Comparison of ENCODE assay signal across 19 cellular contexts in the genomic region with DNA sequence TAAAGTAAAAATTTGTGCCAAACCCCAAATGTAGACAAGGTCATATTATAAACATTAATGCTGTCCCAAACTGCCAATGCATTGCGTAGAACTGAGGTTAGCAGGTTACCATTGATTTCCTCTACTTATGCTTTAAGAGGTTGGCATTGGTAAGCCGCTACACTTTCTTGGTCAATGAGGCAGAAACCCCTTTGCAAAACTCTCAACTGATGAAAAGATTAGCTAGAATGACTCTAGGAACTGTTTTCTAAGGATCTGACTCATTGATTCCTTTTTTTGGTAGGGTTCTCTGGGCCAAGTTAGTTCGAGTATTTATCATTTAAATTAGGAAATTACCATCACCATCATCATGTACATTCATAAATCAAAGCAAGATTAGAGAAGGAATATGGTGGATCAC. TPM values are rescaled to one million over a fixed set of nuclear protein-coding genes. Genes with fewer than 3 reads are reported as not detected.
A peak's percentile ranks its signal among the peaks of the same experiment; 100 is the strongest.
DNase-seq lines count a peak whose midpoint lies in the region; ATAC-seq and TF ChIP-seq lines count a peak whose summit lies in the region.
"Had no signal": no experiment of that assay in that cellular context is flagged by ENCODE, and none has a peak within 500 bp of the region (broad histone marks: within the 10 kb centered on the region; RNA-seq: fewer than 3 reads in every experiment).

No MANE protein-coding gene starts in this region.

- H3K4me3 Mint-ChIP-seq in neural progenitor cell, result no peak overlapping the region
- H3K4me3 Mint-ChIP-seq: IgD-negative memory B cell had no signal

- H3K9ac ChIP-seq in SK-N-SH, result peak overlapping the region; percentile 40; the same call in 1 of the 2 replicates
- H3K9ac ChIP-seq in skeletal muscle satellite cell (ENCODE audit: low read depth, low read length), result peak overlapping the region; percentile 6
- no peak overlapping the region for H3K9ac ChIP-seq in neural progenitor cell

- POLR2A ChIA-PET in SK-N-SH (lab: Yijun Ruan, JAX), result no interaction called here

- H3K9me2 ChIP-seq in SK-N-SH, result no peaks in the 10 kb centered on the region

- no peak overlapping the region for H2AFZ ChIP-seq in SK-N-SH (ENCODE audit: low read depth)
- no peak overlapping the region for H2AFZ ChIP-seq in neural progenitor cell (replicated peaks)

- in situ Hi-C loops in brain microvascular endothelial cell (cut with HindIII; ENCODE audit: low pct_ligation_motif_present, low sequenced_read_pairs), result no loop called here

- no peak for ATAC-seq in SK-N-SH treated with all-trans-retinoic acid at 6 μM for 48 hours
- ATAC-seq: GM12878 had no signal

- no peak for TF ChIP-seq RAD21 in SK-N-SH (IDR thresholded peaks at IDR 0.05; ENCODE audit: low read length)

- H3K36me3 Mint-ChIP-seq in neural progenitor cell, result peaks cover 38% of the 10 kb centered on the region
- H3K36me3 Mint-ChIP-seq: IgD-negative memory B cell had no signal

- peak overlapping the region; percentile 50 for H3K4me2 ChIP-seq in SK-N-SH
- H3K4me2 ChIP-seq in skeletal muscle satellite cell (ENCODE audit: low read length), result peak overlapping the region; percentile 38
- no peak overlapping the region for H3K4me2 ChIP-seq in neural progenitor cell

- H3K9me3 ChIP-seq in SK-N-SH (no peaks in the 10 kb centered on the region), skeletal muscle satellite cell (replicated peaks; ENCODE audit: low read length) (no peaks in the 10 kb centered on the region), neural progenitor cell (ENCODE audit: low read depth) (no peaks in the 10 kb centered on the region)

- no peak for TF ChIP-seq CTCF in SK-N-SH (IDR thresholded peaks at IDR 0.05)
- TF ChIP-seq CTCF in NB4 (IDR thresholded peaks at IDR 0.05; ENCODE audit: low read depth, low read length), result no peak
- TF ChIP-seq CTCF in brain microvascular endothelial cell (IDR thresholded peaks at IDR 0.05; ENCODE audit: low read depth, low read length, missing control alignments), result no peak
- TF ChIP-seq CTCF in neural progenitor cell (IDR thresholded peaks at IDR 0.05), result no peak

- CTCF ChIA-PET in SK-N-SH (lab: Yijun Ruan, JAX), result no interaction called here

- no peak overlapping the region for H3K27ac Mint-ChIP-seq in neural progenitor cell
- H3K27ac Mint-ChIP-seq: IgD-negative memory B cell had no signal

- DNase-seq in SK-N-SH (no peak), NB4 (ENCODE audit: low read depth) (peak; percentile 60), brain microvascular endothelial cell (no peak), glomerular visceral epithelial cell (ENCODE audit: extremely low spot score) (no peak), neural progenitor cell (ENCODE audit: low spot score) (no peak), A172 (ENCODE audit: low spot score) (no peak)
- DNase-seq: 8988T, C1 segment of cervical spinal cord, DND-41, GOT3, NCI-H1048, NCI-H146, NCI-H2081, NCI-H524, SHP77 had no signal

- no peaks in the 10 kb centered on the region for H3K27me3 Mint-ChIP-seq in neural progenitor cell (ENCODE audit: insufficient read depth, low read depth)

- 21% methylated on average over 3 of the region's 3 CpGs for WGBS in SK-N-SH (ENCODE audit: low lambda C conversion rate)

- peak overlapping the region; percentile 70 to 100; a peak in 3 of 4 replicates for H3K27ac ChIP-seq in SK-N-SH (ENCODE audit: low read depth in 2 of 2, low read length in 1 of 2)
- peak overlapping the region; percentile 71 for H3K27ac ChIP-seq in brain microvascular endothelial cell
- H3K27ac ChIP-seq in neural progenitor cell, result no peak overlapping the region

- H3K27me3 ChIP-seq in SK-N-SH (ENCODE audit: insufficient read depth), result no peaks in the 10 kb centered on the region
- H3K27me3 ChIP-seq in brain microvascular endothelial cell (replicated peaks), result no peaks in the 10 kb centered on the region
- no peaks in the 10 kb centered on the region for H3K27me3 ChIP-seq in skeletal muscle satellite cell (ENCODE audit: control insufficient read depth, insufficient read depth, low read length)
- no peaks in the 10 kb centered on the region for H3K27me3 ChIP-seq in neural progenitor cell

- peaks cover 100% of the 10 kb centered on the region for H3K79me2 ChIP-seq in SK-N-SH (ENCODE audit: insufficient read depth)
- peaks cover 39% of the 10 kb centered on the region for H3K79me2 ChIP-seq in neural progenitor cell (ENCODE audit: low read depth)

- TF ChIP-seq POLR2A in NB4 (IDR thresholded peaks at IDR 0.05; ENCODE audit: extremely low read depth, insufficient read length), result no peak

- H3K4me1 Mint-ChIP-seq in neural progenitor cell, result peaks cover 13% of the 10 kb centered on the region

- H4K20me1 ChIP-seq in SK-N-SH (ENCODE audit: insufficient read depth) (peaks cover 92% of the 10 kb centered on the region), neural progenitor cell (ENCODE audit: low read depth) (no peaks in the 10 kb centered on the region)

- H3K9me3 Mint-ChIP-seq in neural progenitor cell, result no peaks in the 10 kb centered on the region

- H3K36me3 ChIP-seq in SK-N-SH (replicated peaks in 1 of 2; ENCODE audit: control insufficient read depth in 1 of 2, insufficient read depth in 2 of 2, low read length in 1 of 2), result peaks cover 57 to 74% of the 10 kb centered on the region in 2 experiments
- peaks cover 58% of the 10 kb centered on the region for H3K36me3 ChIP-seq in brain microvascular endothelial cell (replicated peaks)
- H3K36me3 ChIP-seq in skeletal muscle satellite cell (ENCODE audit: insufficient read depth, low read length), result peaks cover 87% of the 10 kb centered on the region
- peaks cover 6% of the 10 kb centered on the region for H3K36me3 ChIP-seq in neural progenitor cell

- H3K4me3 ChIP-seq in SK-N-SH (ENCODE audit: low read depth in 2 of 2, low read length in 1 of 2), result no peak overlapping the region
- H3K4me3 ChIP-seq in NB4 (ENCODE audit: low read depth, low read length), result no peak overlapping the region
- no peak overlapping the region for H3K4me3 ChIP-seq in brain microvascular endothelial cell (ENCODE audit: low read depth, low read length)
- H3K4me3 ChIP-seq in skeletal muscle satellite cell (ENCODE audit: low read length), result no peak overlapping the region
- H3K4me3 ChIP-seq in neural progenitor cell, result no peak overlapping the region
- H3K4me3 ChIP-seq: GM12878 had no signal

- H3K4me1 ChIP-seq in SK-N-SH (ENCODE audit: control insufficient read depth in 1 of 2, insufficient read depth in 2 of 2, low read depth in 1 of 2, low read length in 1 of 2) (peaks cover 0 to 73% of the 10 kb centered on the region in 2 experiments), skeletal muscle satellite cell (ENCODE audit: control insufficient read depth, insufficient read depth, low read length) (peaks cover 79% of the 10 kb centered on the region), neural progenitor cell (no peaks in the 10 kb centered on the region)

- no peak for TF ChIP-seq EP300 in SK-N-SH (IDR thresholded peaks at IDR 0.05; ENCODE audit: borderline replicate concordance in 1 of 2, low read depth in 1 of 2, low read length in 1 of 2)

- H3F3A ChIP-seq in SK-N-SH (replicated peaks; ENCODE audit: insufficient read depth) (peaks cover 97% of the 10 kb centered on the region), neural progenitor cell (ENCODE audit: low read depth) (no peaks in the 10 kb centered on the region)

TF ChIP-seq in SK-N-SH, 30 proteins besides CTCF, POLR2A, EP300 and RAD21:
- TF ChIP-seq TCF12 (IDR thresholded peaks at IDR 0.05), result no peak
- no peak for TF ChIP-seq GABPA (IDR thresholded peaks at IDR 0.05; ENCODE audit: low read depth)

TF ChIP-seq in SK-N-SH treated with all-trans-retinoic acid at 6 μM for 48 hours, 23 proteins besides CTCF, POLR2A, EP300 and RAD21 (continues in another document):
- TF ChIP-seq, protein P1, sequence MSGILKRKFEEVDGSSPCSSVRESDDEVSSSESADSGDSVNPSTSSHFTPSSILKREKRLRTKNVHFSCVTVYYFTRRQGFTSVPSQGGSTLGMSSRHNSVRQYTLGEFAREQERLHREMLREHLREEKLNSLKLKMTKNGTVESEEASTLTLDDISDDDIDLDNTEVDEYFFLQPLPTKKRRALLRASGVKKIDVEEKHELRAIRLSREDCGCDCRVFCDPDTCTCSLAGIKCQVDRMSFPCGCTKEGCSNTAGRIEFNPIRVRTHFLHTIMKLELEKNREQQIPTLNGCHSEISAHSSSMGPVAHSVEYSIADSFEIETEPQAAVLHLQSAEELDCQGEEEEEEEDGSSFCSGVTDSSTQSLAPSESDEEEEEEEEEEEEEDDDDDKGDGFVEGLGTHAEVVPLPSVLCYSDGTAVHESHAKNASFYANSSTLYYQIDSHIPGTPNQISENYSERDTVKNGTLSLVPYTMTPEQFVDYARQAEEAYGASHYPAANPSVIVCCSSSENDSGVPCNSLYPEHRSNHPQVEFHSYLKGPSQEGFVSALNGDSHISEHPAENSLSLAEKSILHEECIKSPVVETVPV (CRISPR knock-in tag; IDR thresholded peaks at IDR 0.05), result no peak
- TF ChIP-seq ZNF8 (CRISPR knock-in tag; IDR thresholded peaks at IDR 0.05) (no peak), TOX (CRISPR knock-in tag; IDR thresholded peaks at IDR 0.05; ENCODE audit: borderline replicate concordance) (no peak), ZFP3 (CRISPR knock-in tag; IDR thresholded peaks at IDR 0.05) (no peak), BACH2 (CRISPR knock-in tag; IDR thresholded peaks at IDR 0.05; ENCODE audit: borderline replicate concordance) (no peak), CSDC2 (CRISPR knock-in tag; IDR thresholded peaks at IDR 0.05) (no peak), ZC3H10 (CRISPR knock-in tag; IDR thresholded peaks at IDR 0.05) (no peak), PATZ1 (CRISPR knock-in tag; IDR thresholded peaks at IDR 0.05; ENCODE audit: borderline replicate concordance) (no peak), ESRRG (CRISPR knock-in tag; IDR thresholded peaks at IDR 0.05) (no peak), PPARA (CRISPR knock-in tag; IDR thresholded peaks at IDR 0.05; ENCODE audit: borderline replicate concordance) (no peak)

RNA-seq across cellular contexts. Expression of gene HMGA2, which starts 44.6 kb away (rescaled TPM):
- polyA plus RNA-seq in SK-N-SH (2012; rRNA removed), result 48.0 and 57.0 TPM in 2 replicates
- polyA plus RNA-seq in SK-N-SH (2012; cell fraction: cytosol; rRNA removed), result 45.5 and 51.2 TPM in 2 replicates
- polyA plus RNA-seq in SK-N-SH (2012; cell fraction: nucleus; rRNA removed), result 98.5 and 146 TPM in 2 replicates
- total RNA-seq in skeletal muscle satellite cell (2012; rRNA removed), result 73.0 and 91.0 TPM in 2 replicates
- total RNA-seq in neural progenitor cell (ENCODE audit: low replicate concordance), result 136 and 200 TPM in 2 replicates
- total RNA-seq in A172 (2014; rRNA removed; shearing (Covaris generic)), result 0.77 and 2.8 TPM in 2 replicates
- polyA plus RNA-seq: IgD-negative memory B cell had no signal

Comparison
In these comparisons a context has a peak if more than half of its experiments do, and no peak if none do; other contexts are left out.
1. RNA of gene HMGA2, which starts 44.6 kb away (total RNA-seq): 136 to 200 TPM in neural progenitor cell; 0.77 to 2.8 TPM in A172; every median in the first group is over 10 times any median in the second.